In genomic region chr2:136141510-136142154, GRCh38 we compare ENCODE assay signal across 10 cellular contexts. TPM values are rescaled to one million over a fixed set of nuclear protein-coding genes. Genes with fewer than 3 reads are reported as not detected.
A peak's percentile ranks its signal among the peaks of the same experiment; 100 is the strongest.
DNase-seq lines count a peak whose midpoint lies in the region; ATAC-seq and TF ChIP-seq lines count a peak whose summit lies in the region.
"Had no signal": no experiment of that assay in that cellular context is flagged by ENCODE, and none has a peak within 500 bp of the region (broad histone marks: within the 10 kb centered on the region; RNA-seq: fewer than 3 reads in every experiment).

No MANE protein-coding gene starts in this region.

- no peaks in the 10 kb centered on the region for H3K27me3 Mint-ChIP-seq in naive B cell

- DNase-seq in DMS79 (lab: John Stamatoyannopoulos, UW) (peak; percentile 95), NCI-H2081 (lab: John Stamatoyannopoulos, UW) (peak; percentile 96 to 98), SHP77 (lab: John Stamatoyannopoulos, UW) (peak; percentile 72 to 73), naive B cell (no peak), SKM-1 treated with dmso at 0.1 percent for 144 hours (lab: John Stamatoyannopoulos, UW; ENCODE audit: unreplicated experiment) (no peak), omental fat pad (ENCODE audit: low spot score) (no peak)
- DNase-seq: activated naive CD8-positive, alpha-beta T cell treated with anti-CD3 and anti-CD28 coated beads for 36 hours; hippocampal formation had no signal

- no peak for TF ChIP-seq CTCF in omental fat pad (IDR thresholded peaks at IDR 0.05)

- H3K27ac Mint-ChIP-seq in naive B cell = peak overlapping the region; percentile 96 to 100 (median 99)

- H3K4me3 Mint-ChIP-seq in naive B cell = peak overlapping the region in 7 of 8 donors; percentile 1 to 81 (median 57)
- H3K4me3 Mint-ChIP-seq: activated naive CD8-positive, alpha-beta T cell treated with anti-CD3 and anti-CD28 coated beads for 36 hours had no signal

- H3K36me3 Mint-ChIP-seq in naive B cell = no peaks in the 10 kb centered on the region

- H3K9me3 Mint-ChIP-seq in naive B cell = no peaks in the 10 kb centered on the region

- ATAC-seq in naive B cell (ENCODE audit: low read depth in 2 of 2) (no peak), GM21737 (IDR thresholded peaks at IDR 0.05; ENCODE audit: unreplicated experiment) (no peak), omental fat pad (ENCODE audit: low FRiP score) (no peak), esophagus mucosa (no peak)

- peaks cover 62 to 76% (median 75%) of the 10 kb centered on the region in 3 donors for H3K4me1 Mint-ChIP-seq in naive B cell

RNA-seq across cellular contexts. Expression of gene CXCR4, which starts 23.7 kb away (rescaled TPM):
- polyA plus RNA-seq in naive B cell (ENCODE audit: low read depth in 6 of 6) = 1,000 to 10,000 TPM; 1,969 to 4,468 (median 2,782) TPM
- total RNA-seq in omental fat pad (10 to 100 TPM; 29.6 to 61.1 (median 37.8) TPM), esophagus mucosa (3.6 TPM)

Comparison
In these comparisons a context has a peak if more than half of its experiments do, and no peak if none do; other contexts are left out.
1. DNase-seq: peak in DMS79 (single experiment), NCI-H2081 (2 of 2) and SHP77 (2 of 2); none in naive B cell (single experiment), SKM-1 treated with dmso at 0.1 percent for 144 hours (single experiment) and omental fat pad (single experiment).